ENCODE assay signal across 12 cellular contexts in the genomic region with DNA sequence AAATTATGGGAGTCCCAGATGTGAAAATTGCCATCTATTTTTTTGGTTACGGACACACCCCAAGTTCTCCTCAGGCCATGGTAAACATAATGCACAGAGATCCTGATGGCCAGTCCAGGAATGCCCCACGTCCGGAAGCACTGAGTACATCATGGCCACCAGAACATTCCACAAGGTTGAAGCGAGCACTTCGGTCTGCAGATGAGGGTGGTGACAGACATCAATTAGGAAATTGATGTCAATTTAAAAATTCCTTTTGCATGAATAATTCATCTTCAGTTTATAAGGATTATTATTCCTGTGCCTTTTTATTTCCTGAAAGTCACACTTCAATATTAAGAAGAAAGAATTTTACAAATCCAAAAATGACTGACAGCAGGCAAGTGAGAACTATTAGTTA. TPM values are rescaled to one million over a fixed set of nuclear protein-coding genes. Genes with fewer than 3 reads are reported as not detected.
"Had no signal": no experiment of that assay in that cellular context is flagged by ENCODE, and none has a peak within 500 bp of the region (broad histone marks: within the 10 kb centered on the region; RNA-seq: fewer than 3 reads in every experiment).

No MANE protein-coding gene starts in this region.

- H3K36me3 ChIP-seq: ascending aorta, cardiac muscle cell had no signal

- H3K9me3 ChIP-seq: ascending aorta had no signal

- DNase-seq: activated CD4-positive, alpha-beta T cell treated with anti-CD3 and anti-CD28 coated beads, Interleukin-2, amount 50 U/mL, for 48 hours; activated CD4-positive, CD25-positive, alpha-beta regulatory T cell treated with anti-CD3 and anti-CD28 coated beads, Interleukin-2, amount 50 U/mL, for 72 hours; activated CD8-positive, alpha-beta memory T cell treated with anti-CD3 and anti-CD28 coated beads, Interleukin-2, amount 10 ng/mL, durations not matched to agents 7 days and 5 days; activated naive CD8-positive, alpha-beta T cell treated with anti-CD3 and anti-CD28 coated beads, Interleukin-2, amount 10 ng/mL, durations not matched to agents 7 days and 5 days; activated T-cell treated with anti-CD3 and anti-CD28 coated beads, Interleukin-2, amount 50 U/mL, for 4 hours; left colon; natural killer cell; nucleus accumbens; stimulated activated CD4-positive, alpha-beta T cell treated with anti-CD3 and anti-CD28 coated beads, Interleukin-15, amount 100 ng/mL, for 24 hours; stimulated activated CD4-positive, alpha-beta T cell treated with anti-CD3 and anti-CD28 coated beads, Interleukin-4, amount 100 ng/mL, for 24 hours had no signal

- H3K4me3 ChIP-seq: ascending aorta, cardiac muscle cell had no signal

- H3K27me3 ChIP-seq: ascending aorta had no signal

- H3K27ac ChIP-seq: ascending aorta, cardiac muscle cell had no signal

RNA-seq across cellular contexts. Expression of a gene that starts 49.3 kb away (rescaled TPM):
- total RNA-seq: ascending aorta had no signal
- polyA plus RNA-seq: cardiac muscle cell had no signal
